ENCODE assay signal across 10 cellular contexts in genomic region chr17:81328925-81329278, GRCh38. TPM values are rescaled to one million over a fixed set of nuclear protein-coding genes. Genes with fewer than 3 reads are reported as not detected.
A peak's percentile ranks its signal among the peaks of the same experiment; 100 is the strongest.
DNase-seq lines count a peak whose midpoint lies in the region; ATAC-seq, FAIRE-seq and TF ChIP-seq lines count a peak whose summit lies in the region.
"Had no signal": no experiment of that assay in that cellular context is flagged by ENCODE, and none has a peak within 500 bp of the region (broad histone marks: within the 10 kb centered on the region; RNA-seq: fewer than 3 reads in every experiment).

No MANE protein-coding gene starts in this region.

- TF ChIP-seq CTCF in H1 (IDR thresholded peaks at IDR 0.05; ENCODE audit: control extremely low read depth in 1 of 3, insufficient read depth in 1 of 3, low read depth in 1 of 3, low read length in 3 of 3) = no peak
- TF ChIP-seq CTCF in mucosa of descending colon (IDR thresholded peaks at IDR 0.05) = no peak
- no peak for TF ChIP-seq CTCF in vagina (IDR thresholded peaks at IDR 0.05)

- no peaks in the 10 kb centered on the region for H3K4me1 Mint-ChIP-seq in activated CD8-positive, alpha-beta memory T cell treated with anti-CD3 and anti-CD28 coated beads, Interleukin-2, amount 10 ng/mL, durations not matched to agents 7 days and 5 days

- H4K20me1 ChIP-seq in H1 (replicated peaks in 1 of 2; ENCODE audit: control insufficient read depth in 1 of 2, insufficient read depth in 2 of 2, low read length in 2 of 2) = no peaks in the 10 kb centered on the region

- 85% methylated on average over 7 of the region's 7 CpGs; no CpG with 5 or more reads in 1 of the 2 experiments for WGBS in H1 (ENCODE audit: extremely low coverage in 1 of 2, insufficient coverage in 1 of 2, insufficient read length in 1 of 2, insufficient replicate concordance in 2 of 2, low coverage in 1 of 2, low lambda C conversion rate in 2 of 2, missing lambda C conversion rate in 1 of 2), 2 experiments

- H3K27ac ChIP-seq in H1 (ENCODE audit: low read depth, low read length) (no peak overlapping the region), vagina (peak overlapping the region; percentile 44)
- H3K27ac ChIP-seq: testis had no signal

- H3K9me3 ChIP-seq in H1 (ENCODE audit: insufficient read depth in 2 of 2, low read depth in 1 of 2, low read length in 1 of 2) (no peaks in the 10 kb centered on the region), mucosa of descending colon (no peaks in the 10 kb centered on the region), vagina (no peaks in the 10 kb centered on the region)
- H3K9me3 ChIP-seq: testis had no signal

- H3K79me1 ChIP-seq in H1 (ENCODE audit: low read depth, low read length) = no peaks in the 10 kb centered on the region

- ATAC-seq in mucosa of descending colon (peak; percentile 35), HG02610 (IDR thresholded peaks at IDR 0.05; ENCODE audit: unreplicated experiment) (no peak)
- no peak for ATAC-seq in activated CD8-positive, alpha-beta memory T cell treated with anti-CD3 and anti-CD28 coated beads, Interleukin-2, amount 10 ng/mL, durations not matched to agents 7 days and 5 days

- peak overlapping the region; percentile 88; the same call in 1 of the 2 replicates for H2BK15ac ChIP-seq in H1 (ENCODE audit: low read length)

- peak overlapping the region; percentile 61; the same call in 1 of the 2 replicates for H2BK20ac ChIP-seq in H1 (ENCODE audit: low read length)

- TF ChIP-seq RAD21 in H1 (IDR thresholded peaks at IDR 0.05 in 1 of 2, conservative IDR thresholded peaks at IDR 0.05 in 1 of 2; ENCODE audit: low read depth in 2 of 2, low read length in 2 of 2) = no peak

- intact Hi-C loops in mucosa of descending colon (cut with DNase I, micrococcal nuclease) = no loop called here
- intact Hi-C loops in vagina (cut with DNase I) = no loop called here

- no peak overlapping the region for H3K27ac Mint-ChIP-seq in activated CD8-positive, alpha-beta memory T cell treated with anti-CD3 and anti-CD28 coated beads, Interleukin-2, amount 10 ng/mL, durations not matched to agents 7 days and 5 days

- peak; percentile 41 for DNase-seq in NCI-H510A treated with DMSO at 0.1 percent for 48 hours (lab: John Stamatoyannopoulos, UW)
- no peak for DNase-seq in NCI-H510A (lab: John Stamatoyannopoulos, UW)
- no peak for DNase-seq in H1 (ENCODE audit: low read depth in 1 of 2, low spot score in 2 of 2)
- DNase-seq in mucosa of descending colon = no peak
- no peak for DNase-seq in vagina (ENCODE audit: extremely low spot score in 2 of 2)
- DNase-seq in activated CD8-positive, alpha-beta memory T cell treated with anti-CD3 and anti-CD28 coated beads, Interleukin-2, amount 10 ng/mL, durations not matched to agents 7 days and 5 days = no peak
- DNase-seq in NCI-H187 treated with DMSO at 0.1 percent for 48 hours (lab: John Stamatoyannopoulos, UW) = no peak
- DNase-seq: activated gamma-delta T cell treated with Interleukin-2 at 50 U/mL for 16 hours had no signal

- H3K36me3 ChIP-seq in H1 (ENCODE audit: control insufficient read depth in 2 of 4, insufficient read depth in 4 of 4, low read length in 3 of 4) (no peaks in the 10 kb centered on the region), mucosa of descending colon (ENCODE audit: low read depth) (no peaks in the 10 kb centered on the region), vagina (no peaks in the 10 kb centered on the region)

- H3K9ac ChIP-seq in H1 (replicated peaks in 1 of 4; ENCODE audit: extremely low read depth in 1 of 4, low read depth in 3 of 4, low read length in 3 of 4) = no peak overlapping the region

- H3K23ac ChIP-seq in H1 (ENCODE audit: insufficient read length) = no peak overlapping the region

- H3K4ac ChIP-seq in H1 (replicated peaks; ENCODE audit: insufficient read length, low read depth, low read length) = no peak overlapping the region

- no peak for TF ChIP-seq EP300 in H1 (IDR thresholded peaks at IDR 0.05; ENCODE audit: borderline replicate concordance in 1 of 2, low read depth in 2 of 2, low read length in 2 of 2)

- no peak overlapping the region for H4K5ac ChIP-seq in H1 (ENCODE audit: insufficient read length, low read depth, low read length)

- H3K79me2 ChIP-seq in H1 (ENCODE audit: control insufficient read depth in 1 of 2, insufficient read depth in 2 of 2, low read length in 2 of 2) = no peaks in the 10 kb centered on the region

- CTCF ChIA-PET in H1 (lab: Charles Lee; ENCODE audit: partially characterized antibody) = interaction anchor here (1.0 to 1.8 kb wide), 15 partner anchors 9 to 156 kb away, joined by 3 to 6 read pairs (median 4); partner anchors contain the start of genes BAHCC1 and SLC38A10
- CTCF ChIA-PET in activated CD8-positive, alpha-beta memory T cell treated with anti-CD3 and anti-CD28 coated beads, Interleukin-2, amount 10 ng/mL, durations not matched to agents 7 days and 5 days (lab: Charles Lee) = no interaction called here

- H2BK12ac ChIP-seq in H1 (ENCODE audit: low read depth, low read length) = peak overlapping the region; percentile 80; the same call in 1 of the 2 replicates

- no peak overlapping the region for H3K56ac ChIP-seq in H1 (replicated peaks; ENCODE audit: insufficient read length, low read depth, low read length)

- no peak overlapping the region for H3K4me2 ChIP-seq in H1 (ENCODE audit: insufficient read depth in 1 of 2, low read depth in 2 of 2, low read length in 2 of 2)

- H3K18ac ChIP-seq in H1 (ENCODE audit: extremely low read depth, low read length) = peak overlapping the region; percentile 71

- TF ChIP-seq POLR2A in H1 (IDR thresholded peaks at IDR 0.05; ENCODE audit: control extremely low read depth in 1 of 2, low read depth in 2 of 2, low read length in 2 of 2) = no peak
- no peak for TF ChIP-seq POLR2A in vagina (IDR thresholded peaks at IDR 0.05)

- no peak overlapping the region for H3K4me3 Mint-ChIP-seq in activated CD8-positive, alpha-beta memory T cell treated with anti-CD3 and anti-CD28 coated beads, Interleukin-2, amount 10 ng/mL, durations not matched to agents 7 days and 5 days

- peak overlapping the region; percentile 0; the same call in 1 of the 2 replicates for H4K8ac ChIP-seq in H1 (ENCODE audit: extremely low read depth, insufficient read depth, low read length)

- peaks cover 5% of the 10 kb centered on the region for H3K27me3 Mint-ChIP-seq in activated CD8-positive, alpha-beta memory T cell treated with anti-CD3 and anti-CD28 coated beads, Interleukin-2, amount 10 ng/mL, durations not matched to agents 7 days and 5 days

- H3K4me3 ChIP-seq in H1 (ENCODE audit: extremely low read depth in 1 of 4, insufficient read depth in 2 of 4, low read depth in 3 of 4, low read length in 4 of 4) (no peak overlapping the region), mucosa of descending colon (no peak overlapping the region), vagina (no peak overlapping the region)
- H3K4me3 ChIP-seq: testis had no signal

- no peaks in the 10 kb centered on the region for H3K23me2 ChIP-seq in H1 (ENCODE audit: low read depth, low read length)

- H2AFZ ChIP-seq in H1 (ENCODE audit: low read length) = no peak overlapping the region

- H3K27me3 ChIP-seq in H1 (replicated peaks in 1 of 4; ENCODE audit: control insufficient read depth in 3 of 4, extremely low read depth in 1 of 4, insufficient read depth in 3 of 4, low read length in 3 of 4) (peaks cover 0 to 8% (median 0%) of the 10 kb centered on the region in 4 experiments; a peak in 3 of 7 replicates), vagina (no peaks in the 10 kb centered on the region)
- H3K27me3 ChIP-seq: testis had no signal

- H3K4me1 ChIP-seq in H1 (replicated peaks in 1 of 4; ENCODE audit: control insufficient read depth in 3 of 4, insufficient read depth in 4 of 4, low read length in 3 of 4) (peaks cover 13 to 33% (median 27%) of the 10 kb centered on the region in 4 experiments), mucosa of descending colon (ENCODE audit: low read depth) (peaks cover 28% of the 10 kb centered on the region), vagina (peaks cover 49% of the 10 kb centered on the region)

- H3K9me3 Mint-ChIP-seq in activated CD8-positive, alpha-beta memory T cell treated with anti-CD3 and anti-CD28 coated beads, Interleukin-2, amount 10 ng/mL, durations not matched to agents 7 days and 5 days (ENCODE audit: low read depth) = no peaks in the 10 kb centered on the region

- no peaks in the 10 kb centered on the region for H3K36me3 Mint-ChIP-seq in activated CD8-positive, alpha-beta memory T cell treated with anti-CD3 and anti-CD28 coated beads, Interleukin-2, amount 10 ng/mL, durations not matched to agents 7 days and 5 days

- no peak for FAIRE-seq in H1 (lab: Jason Lieb, UNC)

- no peak overlapping the region for H4K91ac ChIP-seq in H1 (replicated peaks; ENCODE audit: insufficient read length, low read length)

- H2BK120ac ChIP-seq in H1 (replicated peaks; ENCODE audit: low read depth, low read length) = no peak overlapping the region

- no peak overlapping the region for H2AK5ac ChIP-seq in H1 (ENCODE audit: low read depth, low read length)

- peak overlapping the region; percentile 66; the same call in 1 of the 2 replicates for H2BK5ac ChIP-seq in H1 (ENCODE audit: low read depth, low read length)

- H3K14ac ChIP-seq in H1 (ENCODE audit: insufficient read length) = no peak overlapping the region

- POLR2A ChIA-PET in H1 (lab: Charles Lee; ENCODE audit: partially characterized antibody) = interaction anchor here (1.2 to 1.7 kb wide), 3 partner anchors 12 to 66 kb away, joined by 3 to 9 read pairs (median 4); partner anchors contain the start of gene BAHCC1

TF ChIP-seq in H1, 55 proteins besides CTCF, POLR2A, EP300 and RAD21 (continues in another document):
- no peak for TF ChIP-seq SAP30 (IDR thresholded peaks at IDR 0.05; ENCODE audit: insufficient read depth, insufficient replicate concordance, low read length)
- no peak for TF ChIP-seq BRCA1 (IDR thresholded peaks at IDR 0.05; ENCODE audit: low read depth, low read length)
- TF ChIP-seq TAF7 (optimal IDR thresholded peaks at IDR 0.05; ENCODE audit: borderline replicate concordance, low read depth, low read length) = no peak
- TF ChIP-seq SIN3A (conservative IDR thresholded peaks at IDR 0.05 in 1 of 2, IDR thresholded peaks at IDR 0.05 in 1 of 2; ENCODE audit: low read depth in 1 of 2, low read length in 2 of 2) = no peak
- TF ChIP-seq NRF1 (IDR thresholded peaks at IDR 0.05; ENCODE audit: low read depth, low read length) = no peak

RNA-seq across cellular contexts. Expression of gene SLC38A10, which starts 33.8 kb away (rescaled TPM):
- total RNA-seq in H1 (2021; fragmentation: NEBNext Ultra II Directional; extraction: Animal tissue kit (Norgen Biotek cat#: 25700)) = 35.7 and 41.0 TPM in 2 replicates
- polyA plus RNA-seq in H1 (2011; rRNA removed) = 26.4 and 44.4 TPM in 2 replicates
- 26.3 TPM for polyA plus RNA-seq in H1 (2011; cell fraction: cytosol; rRNA removed)
- 76.9 TPM for polyA plus RNA-seq in H1 (2011; cell fraction: nucleus; rRNA removed)
- 24.8 to 37.5 TPM (median 34.7 TPM) in 4 replicates for polyA plus RNA-seq in H1 (2012, experiment 1 of 2)
- polyA plus RNA-seq in H1 (2012, experiment 2 of 2) = 22.5 TPM
- 29.8 TPM for polyA plus RNA-seq in H1 (2013, experiment 1 of 2)
- polyA plus RNA-seq in H1 (2013, experiment 2 of 2) = 28.9 TPM
- 35.9 and 40.0 TPM in 2 replicates for polyA minus RNA-seq in H1 (2011; rRNA and poly(A)+ RNA removed)
- 38.1 TPM for polyA minus RNA-seq in H1 (2011; cell fraction: cytosol; rRNA and poly(A)+ RNA removed)
- polyA minus RNA-seq in H1 (2011; cell fraction: nucleus; rRNA and poly(A)+ RNA removed) = 47.8 TPM
- total RNA-seq in mucosa of descending colon (10 to 100 TPM; 77.0 to 95.3 (median 94.0) TPM), vagina (67.5 TPM)
- total RNA-seq in activated CD8-positive, alpha-beta memory T cell treated with anti-CD3 and anti-CD28 coated beads, Interleukin-2, amount 10 ng/mL, durations not matched to agents 7 days and 5 days = 10 to 100 TPM; 81.7 to 88.7 TPM
